In genomic region chr3:150490212-150490611, GRCh38 we compare ENCODE assay signal across 34 cellular contexts.
"Had no signal": no experiment of that assay in that cellular context is flagged by ENCODE, and none has a peak within 500 bp of the region (broad histone marks: within the 10 kb centered on the region; RNA-seq: fewer than 3 reads in every experiment).

No MANE protein-coding gene starts in this region.

- DNase-seq: activated CD4-positive, alpha-beta memory T cell treated with anti-CD3 and anti-CD28 coated beads for 36 hours; activated CD4-positive, alpha-beta T cell treated with anti-CD3 and anti-CD28 coated beads for 36 hours; activated CD4-positive, alpha-beta T cell treated with anti-CD3 and anti-CD28 coated beads, Interleukin-2, amount 10 ng/mL, durations not matched to agents 24 days and 14 days; activated CD4-positive, CD25-positive, alpha-beta regulatory T cell; activated CD4-positive, CD25-positive, alpha-beta regulatory T cell treated with anti-CD3 and anti-CD28 coated beads, Interleukin-2, amount 50 U/mL, for 72 hours; activated CD8-positive, alpha-beta memory T cell treated with anti-CD3 and anti-CD28 coated beads, Interleukin-2, amount 10 ng/mL, durations not matched to agents 7 days and 5 days; activated CD8-positive, alpha-beta memory T cell treated with anti-CD3 and anti-CD28 coated beads, Interleukin-2, amount 50 U/mL, for 4 hours; activated CD8-positive, alpha-beta T cell treated with anti-CD3 and anti-CD28 coated beads, Interleukin-2, amount 10 ng/mL, durations not matched to agents 7 days and 5 days; activated effector memory CD4-positive, alpha-beta T cell treated with anti-CD3 and anti-CD28 coated beads, Interleukin-2, amount 50 U/mL, for 16 hours; activated naive CD4-positive, alpha-beta T cell treated with anti-CD3 and anti-CD28 coated beads for 36 hours; activated naive CD8-positive, alpha-beta T cell treated with anti-CD3 and anti-CD28 coated beads for 36 hours; activated naive CD8-positive, alpha-beta T cell treated with anti-CD3 and anti-CD28 coated beads, Interleukin-2, amount 50 U/mL, for 24 hours; activated T-cell treated with anti-CD3 and anti-CD28 coated beads, Interleukin-2, amount 50 U/mL, for 1 hour; activated T-cell treated with anti-CD3 and anti-CD28 coated beads, Interleukin-2, amount 50 U/mL, for 48 hours; adrenal gland; cortex of kidney; dermis blood vessel endothelial cell; effector CD4-positive, alpha-beta T cell; esophagus squamous epithelium; foreskin melanocyte; heart right ventricle; T-helper 2 cell had no signal

- H3K27me3 Mint-ChIP-seq: activated CD4-positive, alpha-beta memory T cell treated with anti-CD3 and anti-CD28 coated beads for 36 hours; activated CD4-positive, alpha-beta T cell treated with anti-CD3 and anti-CD28 coated beads for 36 hours; activated CD4-positive, alpha-beta T cell treated with anti-CD3 and anti-CD28 coated beads, Interleukin-2, amount 10 ng/mL, durations not matched to agents 24 days and 14 days; activated CD8-positive, alpha-beta memory T cell treated with anti-CD3 and anti-CD28 coated beads, Interleukin-2, amount 10 ng/mL, durations not matched to agents 7 days and 5 days; activated naive CD4-positive, alpha-beta T cell treated with anti-CD3 and anti-CD28 coated beads, Interleukin-2, amount 50 U/mL, for 24 hours; activated naive CD8-positive, alpha-beta T cell treated with anti-CD3 and anti-CD28 coated beads for 36 hours; brain; central memory CD8-positive, alpha-beta T cell had no signal

- H3K27ac Mint-ChIP-seq: activated CD4-positive, alpha-beta memory T cell treated with anti-CD3 and anti-CD28 coated beads for 36 hours; activated CD4-positive, alpha-beta T cell treated with anti-CD3 and anti-CD28 coated beads for 36 hours; activated CD4-positive, alpha-beta T cell treated with anti-CD3 and anti-CD28 coated beads, Interleukin-2, amount 10 ng/mL, durations not matched to agents 24 days and 14 days; activated CD8-positive, alpha-beta memory T cell treated with anti-CD3 and anti-CD28 coated beads, Interleukin-2, amount 10 ng/mL, durations not matched to agents 7 days and 5 days; activated CD8-positive, alpha-beta T cell treated with anti-CD3 and anti-CD28 coated beads, Interleukin-2, amount 10 ng/mL, durations not matched to agents 7 days and 5 days; activated naive CD4-positive, alpha-beta T cell treated with anti-CD3 and anti-CD28 coated beads for 36 hours; activated naive CD4-positive, alpha-beta T cell treated with anti-CD3 and anti-CD28 coated beads, Interleukin-2, amount 50 U/mL, for 24 hours; activated naive CD8-positive, alpha-beta T cell treated with anti-CD3 and anti-CD28 coated beads for 36 hours; activated naive CD8-positive, alpha-beta T cell treated with anti-CD3 and anti-CD28 coated beads, Interleukin-2, amount 50 U/mL, for 24 hours; activated T-helper 1 cell treated with anti-CD3 and anti-CD28 coated beads, Interleukin-12 subunit alpha, Interleukin-12 subunit beta, Interleukin-2, Interleukin-4 antibody, amounts not matched to agents 30 ng/mL and 10 ng/mL and 1 ng/mL, durations not matched to agents 14 hours and 24 hours and 36 hours; activated T-helper 2 cell treated with anti-CD3 and anti-CD28 coated beads, Interferon-gamma antibody, Interleukin-2, Interleukin-4, amounts not matched to agents 10 μg/mL and 5 μg/mL and 100 μg/mL, durations not matched to agents 14 hours and 24 hours and 36 hours; brain had no signal

- H3K27ac ChIP-seq: adrenal gland, ascending aorta, breast epithelium, cardiac muscle cell, epithelial cell of prostate, esophagus squamous epithelium, gastroesophageal sphincter, heart right ventricle had no signal

- H3K4me3 ChIP-seq: adrenal gland, ascending aorta, breast epithelium, cardiac muscle cell, esophagus squamous epithelium, gastroesophageal sphincter, heart right ventricle had no signal

- FAIRE-seq: endometrium, endothelial cell of umbilical vein had no signal

- H3K4me1 ChIP-seq: adrenal gland, ascending aorta, breast epithelium, esophagus squamous epithelium, gastroesophageal sphincter had no signal

- H3K4me1 Mint-ChIP-seq: activated CD4-positive, alpha-beta T cell treated with anti-CD3 and anti-CD28 coated beads for 36 hours; activated CD4-positive, alpha-beta T cell treated with anti-CD3 and anti-CD28 coated beads, Interleukin-2, amount 10 ng/mL, durations not matched to agents 24 days and 14 days; activated CD8-positive, alpha-beta memory T cell treated with anti-CD3 and anti-CD28 coated beads, Interleukin-2, amount 10 ng/mL, durations not matched to agents 7 days and 5 days; activated naive CD4-positive, alpha-beta T cell treated with anti-CD3 and anti-CD28 coated beads, Interleukin-2, amount 50 U/mL, for 24 hours; activated naive CD8-positive, alpha-beta T cell treated with anti-CD3 and anti-CD28 coated beads for 36 hours; activated naive CD8-positive, alpha-beta T cell treated with anti-CD3 and anti-CD28 coated beads, Interleukin-2, amount 50 U/mL, for 24 hours; central memory CD8-positive, alpha-beta T cell had no signal

- H3K36me3 ChIP-seq: adrenal gland, ascending aorta, breast epithelium, cardiac muscle cell, esophagus squamous epithelium, gastroesophageal sphincter, heart right ventricle had no signal

- H3K9me3 ChIP-seq: esophagus squamous epithelium, gastroesophageal sphincter had no signal

- H3K27me3 ChIP-seq: adrenal gland, ascending aorta, breast epithelium, cardiac muscle cell, esophagus squamous epithelium, gastroesophageal sphincter, heart right ventricle had no signal

- H3K36me3 Mint-ChIP-seq: activated CD4-positive, alpha-beta memory T cell treated with anti-CD3 and anti-CD28 coated beads for 36 hours had no signal

- ATAC-seq: activated CD4-positive, alpha-beta T cell treated with anti-CD3 and anti-CD28 coated beads for 36 hours; activated CD8-positive, alpha-beta memory T cell treated with anti-CD3 and anti-CD28 coated beads, Interleukin-2, amount 10 ng/mL, durations not matched to agents 7 days and 5 days; activated CD8-positive, alpha-beta T cell treated with anti-CD3 and anti-CD28 coated beads, Interleukin-2, amount 10 ng/mL, durations not matched to agents 7 days and 5 days; activated naive CD8-positive, alpha-beta T cell treated with anti-CD3 and anti-CD28 coated beads, Interleukin-2, amount 50 U/mL, for 24 hours; gastroesophageal sphincter; heart right ventricle had no signal

- H3K9me3 Mint-ChIP-seq: activated naive CD4-positive, alpha-beta T cell treated with anti-CD3 and anti-CD28 coated beads, Interleukin-2, amount 50 U/mL, for 24 hours had no signal

- H3K4me3 Mint-ChIP-seq: activated CD4-positive, alpha-beta memory T cell treated with anti-CD3 and anti-CD28 coated beads for 36 hours; activated CD4-positive, alpha-beta T cell treated with anti-CD3 and anti-CD28 coated beads for 36 hours; activated CD4-positive, alpha-beta T cell treated with anti-CD3 and anti-CD28 coated beads, Interleukin-2, amount 10 ng/mL, durations not matched to agents 24 days and 14 days; activated CD8-positive, alpha-beta memory T cell treated with anti-CD3 and anti-CD28 coated beads, Interleukin-2, amount 10 ng/mL, durations not matched to agents 7 days and 5 days; activated CD8-positive, alpha-beta T cell treated with anti-CD3 and anti-CD28 coated beads, Interleukin-2, amount 10 ng/mL, durations not matched to agents 7 days and 5 days; activated naive CD4-positive, alpha-beta T cell treated with anti-CD3 and anti-CD28 coated beads for 36 hours; activated naive CD4-positive, alpha-beta T cell treated with anti-CD3 and anti-CD28 coated beads, Interleukin-2, amount 50 U/mL, for 24 hours; activated naive CD8-positive, alpha-beta T cell treated with anti-CD3 and anti-CD28 coated beads for 36 hours; activated naive CD8-positive, alpha-beta T cell treated with anti-CD3 and anti-CD28 coated beads, Interleukin-2, amount 50 U/mL, for 24 hours; activated T-helper 1 cell treated with anti-CD3 and anti-CD28 coated beads, Interleukin-12 subunit alpha, Interleukin-12 subunit beta, Interleukin-2, Interleukin-4 antibody, amounts not matched to agents 30 ng/mL and 10 ng/mL and 1 ng/mL, durations not matched to agents 14 hours and 24 hours and 36 hours; brain; central memory CD8-positive, alpha-beta T cell had no signal
